In the genomic region with DNA sequence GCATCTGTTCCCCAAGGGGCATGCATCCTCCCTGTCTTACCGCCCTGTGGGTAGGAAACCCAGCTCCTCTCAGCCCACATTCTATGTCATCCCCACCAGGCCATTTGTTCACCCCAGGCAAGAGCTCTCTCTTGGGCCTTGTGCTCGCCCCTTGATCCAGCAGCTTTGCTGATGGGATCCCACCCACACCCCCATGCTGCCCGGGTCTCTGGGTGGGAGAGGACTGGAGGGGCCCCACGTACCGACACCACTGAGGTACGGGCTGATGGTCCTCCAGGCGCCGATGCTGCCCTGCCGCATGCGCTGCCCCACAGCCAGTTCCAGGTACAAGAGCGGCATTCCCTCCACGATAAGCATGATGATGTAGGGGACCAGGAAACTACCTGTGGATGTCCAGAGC, we compare ENCODE assay signal across 24 cellular contexts. TPM values are rescaled to one million over a fixed set of nuclear protein-coding genes. Genes with fewer than 3 reads are reported as not detected.
"Had no signal": no experiment of that assay in that cellular context is flagged by ENCODE, and none has a peak within 500 bp of the region (broad histone marks: within the 10 kb centered on the region; RNA-seq: fewer than 3 reads in every experiment).

No MANE protein-coding gene starts in this region.

- H3K4me3 ChIP-seq: breast epithelium, K562, SJSA1 had no signal

- H3K4me3 Mint-ChIP-seq: activated CD4-positive, alpha-beta T cell treated with anti-CD3 and anti-CD28 coated beads, Interleukin-2, amount 10 ng/mL, durations not matched to agents 7 days and 5 days; activated CD8-positive, alpha-beta T cell treated with anti-CD3 and anti-CD28 coated beads for 36 hours; T-helper 1 cell treated with Interleukin-12 subunit alpha and Interleukin-12 subunit beta and Interleukin-4 antibody, amounts not matched to agents 30 μg/mL and 1 μg/mL, for 36 hours had no signal

- DNase-seq: activated CD4-positive, alpha-beta T cell treated with anti-CD3 and anti-CD28 coated beads, Interleukin-2, amount 10 ng/mL, durations not matched to agents 7 days and 5 days; activated CD4-positive, CD25-positive, alpha-beta regulatory T cell; activated CD8-positive, alpha-beta T cell treated with anti-CD3 and anti-CD28 coated beads for 36 hours; activated gamma-delta T cell treated with Interleukin-2 at 50 U/mL for 16 hours; activated naive CD4-positive, alpha-beta T cell treated with anti-CD3 and anti-CD28 coated beads, Interleukin-2, amount 50 U/mL, for 16 hours; activated T-cell treated with anti-CD3 and anti-CD28 coated beads for 4 hours; aorta; central memory CD4-positive, alpha-beta T cell; Karpas-422; NCI-H1105 treated with DMSO at 0.1 percent for 48 hours; NCI-H1436 treated with DMSO at 0.1 percent for 48 hours; NCI-H187 treated with DMSO at 0.1 percent for 48 hours; NCI-H2081 treated with DMSO at 0.1 percent for 48 hours; NCI-H446; NCI-H524; PC-3; SHP77 had no signal

- H3K36me3 ChIP-seq: breast epithelium, SJSA1 had no signal

- H3K9me3 ChIP-seq: breast epithelium, SJSA1 had no signal

- H3K4me1 Mint-ChIP-seq: activated CD4-positive, alpha-beta T cell treated with anti-CD3 and anti-CD28 coated beads, Interleukin-2, amount 10 ng/mL, durations not matched to agents 7 days and 5 days had no signal

- H3K27ac ChIP-seq: breast epithelium, SJSA1, VCaP had no signal

- H3K9me3 Mint-ChIP-seq: activated CD4-positive, alpha-beta T cell treated with anti-CD3 and anti-CD28 coated beads, Interleukin-2, amount 10 ng/mL, durations not matched to agents 7 days and 5 days; activated CD8-positive, alpha-beta T cell treated with anti-CD3 and anti-CD28 coated beads for 36 hours; activated T-helper 2 cell treated with anti-CD3 and anti-CD28 coated beads, Interferon-gamma antibody, Interleukin-2, Interleukin-4, amounts not matched to agents 10 μg/mL and 5 μg/mL and 100 μg/mL, durations not matched to agents 14 hours and 24 hours and 36 hours had no signal

- H3K27ac Mint-ChIP-seq: activated CD4-positive, alpha-beta T cell treated with anti-CD3 and anti-CD28 coated beads, Interleukin-2, amount 10 ng/mL, durations not matched to agents 7 days and 5 days; activated CD8-positive, alpha-beta T cell treated with anti-CD3 and anti-CD28 coated beads for 36 hours; activated T-helper 2 cell treated with anti-CD3 and anti-CD28 coated beads, Interferon-gamma antibody, Interleukin-2, Interleukin-4, amounts not matched to agents 10 μg/mL and 5 μg/mL and 100 μg/mL, durations not matched to agents 14 hours and 24 hours and 36 hours; T-helper 1 cell treated with Interleukin-12 subunit alpha and Interleukin-12 subunit beta and Interleukin-4 antibody, amounts not matched to agents 30 μg/mL and 1 μg/mL, for 36 hours had no signal

- H3K4me1 ChIP-seq: breast epithelium had no signal

- H3K27me3 ChIP-seq: breast epithelium, SJSA1 had no signal

- ATAC-seq: activated CD8-positive, alpha-beta T cell treated with anti-CD3 and anti-CD28 coated beads for 36 hours; K562; PC-3; SK-N-SH treated with all-trans-retinoic acid at 6 μM for 48 hours had no signal

RNA-seq across cellular contexts. Expression of gene SLC6A20, which starts 14.5 kb away (rescaled TPM):
- total RNA-seq: activated CD4-positive, alpha-beta T cell treated with anti-CD3 and anti-CD28 coated beads, Interleukin-2, amount 10 ng/mL, durations not matched to agents 7 days and 5 days; activated CD8-positive, alpha-beta T cell treated with anti-CD3 and anti-CD28 coated beads for 36 hours; activated T-helper 2 cell treated with anti-CD3 and anti-CD28 coated beads, Interferon-gamma antibody, Interleukin-2, Interleukin-4, amounts not matched to agents 10 μg/mL and 5 μg/mL and 100 μg/mL, durations not matched to agents 14 hours and 24 hours and 36 hours; K562; PC-3 had no signal
